17 cellular contexts compared by ENCODE assay signal in the genomic region with DNA sequence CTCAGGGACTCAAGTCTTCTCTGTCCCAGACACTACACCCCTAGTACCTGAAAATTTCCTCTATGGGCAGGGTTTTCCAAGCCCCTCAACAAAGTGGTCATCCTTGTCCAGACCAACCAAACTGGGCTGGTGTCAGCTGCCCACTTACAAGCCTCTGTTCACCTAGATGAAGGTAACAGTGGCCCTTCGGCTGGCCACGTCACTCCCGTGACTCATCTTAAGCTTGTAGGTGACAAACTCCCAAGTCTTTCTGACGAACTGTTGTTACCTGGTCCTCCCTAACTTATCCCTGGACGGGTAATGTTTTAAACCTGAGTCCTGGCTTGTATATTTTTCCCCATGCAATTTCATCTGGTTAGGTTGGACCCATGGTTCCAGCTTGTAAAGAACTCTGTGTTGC. TPM values are rescaled to one million over a fixed set of nuclear protein-coding genes. Genes with fewer than 3 reads are reported as not detected.
A peak's percentile ranks its signal among the peaks of the same experiment; 100 is the strongest.
DNase-seq lines count a peak whose midpoint lies in the region; ATAC-seq, FAIRE-seq and TF ChIP-seq lines count a peak whose summit lies in the region.
"Had no signal": no experiment of that assay in that cellular context is flagged by ENCODE, and none has a peak within 500 bp of the region (broad histone marks: within the 10 kb centered on the region; RNA-seq: fewer than 3 reads in every experiment).

No MANE protein-coding gene starts in this region.

- no peaks in the 10 kb centered on the region for H3K79me2 ChIP-seq in SK-N-SH (ENCODE audit: insufficient read depth)

- no peaks in the 10 kb centered on the region for H3K27me3 ChIP-seq in SK-N-SH (ENCODE audit: insufficient read depth)
- H3K27me3 ChIP-seq in mesenchymal stem cell (ENCODE audit: control insufficient read depth in 1 of 2, insufficient read depth in 1 of 2, low read length in 2 of 2): no peaks in the 10 kb centered on the region
- H3K27me3 ChIP-seq: dorsolateral prefrontal cortex, left lung, ovary had no signal

- no peak overlapping the region for H3K14ac ChIP-seq in mesenchymal stem cell (ENCODE audit: low read length in 2 of 2)

- H2BK12ac ChIP-seq in mesenchymal stem cell (ENCODE audit: low read length in 2 of 2): peak overlapping the region; percentile 61 to 93

- H3K4me2 ChIP-seq in SK-N-SH: peak overlapping the region; percentile 59; the same call in 1 of the 2 replicates
- H3K4me2 ChIP-seq in mesenchymal stem cell (ENCODE audit: low read length, poor library complexity, severe bottlenecking): no peak overlapping the region

- H3K9ac ChIP-seq in SK-N-SH (peak overlapping the region; percentile 10; the same call in 1 of the 2 replicates), mesenchymal stem cell (ENCODE audit: low read length) (peak overlapping the region; percentile 49)

- DNase-seq in SK-N-SH (no peak), mesenchymal stem cell (no peak), RCC 7860 (ENCODE audit: low spot score) (no peak), H54 (ENCODE audit: insufficient read length, low spot score) (no peak)
- DNase-seq in activated naive CD8-positive, alpha-beta T cell treated with anti-CD3 and anti-CD28 coated beads, Interleukin-2, amount 10 ng/mL, durations not matched to agents 7 days and 5 days: no peak
- DNase-seq: activated CD4-positive, alpha-beta T cell treated with anti-CD3 and anti-CD28 coated beads for 4 hours; activated naive CD4-positive, alpha-beta T cell treated with Interleukin-2 at 50 U/mL for 16 hours; NCI-H1694 treated with DMSO at 0.1 percent for 48 hours; stimulated activated CD4-positive, alpha-beta T cell treated with anti-CD3 and anti-CD28 coated beads, Interleukin-4, amount 100 ng/mL, for 24 hours had no signal

- peak overlapping the region; percentile 54 for H3K27ac Mint-ChIP-seq in activated naive CD8-positive, alpha-beta T cell treated with anti-CD3 and anti-CD28 coated beads, Interleukin-2, amount 10 ng/mL, durations not matched to agents 7 days and 5 days
- H3K27ac Mint-ChIP-seq in stimulated activated memory B cell treated with anti-CD40 and anti-IgM and Interleukin-4, amounts not matched to agents 10 μg/mL and 1 μg/mL and 100 μg/mL, for 72 hours: peak overlapping the region; percentile 95

- TF ChIP-seq CTCF in SK-N-SH (IDR thresholded peaks at IDR 0.05): no peak

- H3K9me3 Mint-ChIP-seq in activated naive CD8-positive, alpha-beta T cell treated with anti-CD3 and anti-CD28 coated beads, Interleukin-2, amount 10 ng/mL, durations not matched to agents 7 days and 5 days: no peaks in the 10 kb centered on the region
- no peaks in the 10 kb centered on the region for H3K9me3 Mint-ChIP-seq in stimulated activated memory B cell treated with anti-CD40 and anti-IgM and Interleukin-4, amounts not matched to agents 10 μg/mL and 1 μg/mL and 100 μg/mL, for 72 hours

- CTCF ChIA-PET in SK-N-SH (lab: Yijun Ruan, JAX): no interaction called here

- peak overlapping the region in 1 of 2 experiments; percentile 68; a peak in 2 of 4 replicates for H3K27ac ChIP-seq in SK-N-SH (ENCODE audit: low read depth in 2 of 2, low read length in 1 of 2)
- H3K27ac ChIP-seq in mesenchymal stem cell (ENCODE audit: low read length, poor library complexity, severe bottlenecking): peak overlapping the region; percentile 68
- H3K27ac ChIP-seq: 22Rv1 had no signal

- no peak for ATAC-seq in SK-N-SH treated with all-trans-retinoic acid at 6 μM for 48 hours
- ATAC-seq in activated naive CD8-positive, alpha-beta T cell treated with anti-CD3 and anti-CD28 coated beads, Interleukin-2, amount 10 ng/mL, durations not matched to agents 7 days and 5 days (ENCODE audit: low read depth): no peak
- ATAC-seq in stimulated activated memory B cell treated with anti-CD40 and anti-IgM and Interleukin-4, amounts not matched to agents 10 μg/mL and 1 μg/mL and 100 μg/mL, for 72 hours: no peak
- ATAC-seq in GM21381 (IDR thresholded peaks at IDR 0.05; ENCODE audit: unreplicated experiment): no peak

- H3K9me3 ChIP-seq in SK-N-SH (no peaks in the 10 kb centered on the region), mesenchymal stem cell (ENCODE audit: control insufficient read depth, low read length) (no peaks in the 10 kb centered on the region)
- H3K9me3 ChIP-seq: left lung, ovary had no signal

- TF ChIP-seq POLR2A in H54 (IDR thresholded peaks at IDR 0.05; ENCODE audit: low read depth, low read length): no peak

- H3K4ac ChIP-seq in mesenchymal stem cell (ENCODE audit: low read depth in 1 of 2, low read length in 2 of 2): peak overlapping the region in 1 of 2 experiments; percentile 40

- POLR2A ChIA-PET in SK-N-SH (lab: Yijun Ruan, JAX): no interaction called here
- POLR2A ChIA-PET in activated naive CD8-positive, alpha-beta T cell treated with anti-CD3 and anti-CD28 coated beads, Interleukin-2, amount 10 ng/mL, durations not matched to agents 7 days and 5 days (lab: Charles Lee): interaction anchor here (1.7 kb wide), 1 partner anchor 16 kb away, joined by 4 read pairs; no protein-coding TSS in a partner anchor

- FAIRE-seq in RCC 7860 (lab: Jason Lieb, UNC) (no peak), H54 (lab: Jason Lieb, UNC) (no peak)
- FAIRE-seq: frontal cortex had no signal

- peaks cover 31% of the 10 kb centered on the region for H3K4me1 Mint-ChIP-seq in activated naive CD8-positive, alpha-beta T cell treated with anti-CD3 and anti-CD28 coated beads, Interleukin-2, amount 10 ng/mL, durations not matched to agents 7 days and 5 days
- H3K4me1 Mint-ChIP-seq in stimulated activated memory B cell treated with anti-CD40 and anti-IgM and Interleukin-4, amounts not matched to agents 10 μg/mL and 1 μg/mL and 100 μg/mL, for 72 hours: peaks cover 79% of the 10 kb centered on the region

- no peak overlapping the region for H3K4me3 Mint-ChIP-seq in activated naive CD8-positive, alpha-beta T cell treated with anti-CD3 and anti-CD28 coated beads, Interleukin-2, amount 10 ng/mL, durations not matched to agents 7 days and 5 days
- H3K4me3 Mint-ChIP-seq in stimulated activated memory B cell treated with anti-CD40 and anti-IgM and Interleukin-4, amounts not matched to agents 10 μg/mL and 1 μg/mL and 100 μg/mL, for 72 hours: peak overlapping the region; percentile 85

- no peak overlapping the region for H3K23ac ChIP-seq in mesenchymal stem cell (ENCODE audit: low read length in 2 of 2)

- peaks cover 13% of the 10 kb centered on the region for H3F3A ChIP-seq in SK-N-SH (replicated peaks; ENCODE audit: insufficient read depth)

- H3K18ac ChIP-seq in mesenchymal stem cell (ENCODE audit: low read depth in 1 of 2, low read length in 2 of 2): peak overlapping the region; percentile 74 to 82

- no peaks in the 10 kb centered on the region for H4K20me1 ChIP-seq in SK-N-SH (ENCODE audit: insufficient read depth)

- TF ChIP-seq RAD21 in SK-N-SH (IDR thresholded peaks at IDR 0.05; ENCODE audit: low read length): no peak

- no peak overlapping the region for H2AFZ ChIP-seq in SK-N-SH (ENCODE audit: low read depth)
- no peak overlapping the region for H2AFZ ChIP-seq in mesenchymal stem cell (ENCODE audit: low read depth, low read length)

- peak overlapping the region; percentile 63 for H2BK5ac ChIP-seq in mesenchymal stem cell (ENCODE audit: low read depth, low read length, poor library complexity, severe bottlenecking)

- peaks cover 2% of the 10 kb centered on the region for H3K36me3 Mint-ChIP-seq in activated naive CD8-positive, alpha-beta T cell treated with anti-CD3 and anti-CD28 coated beads, Interleukin-2, amount 10 ng/mL, durations not matched to agents 7 days and 5 days
- H3K36me3 Mint-ChIP-seq in stimulated activated memory B cell treated with anti-CD40 and anti-IgM and Interleukin-4, amounts not matched to agents 10 μg/mL and 1 μg/mL and 100 μg/mL, for 72 hours: peaks cover 74% of the 10 kb centered on the region

- H3K4me1 ChIP-seq in SK-N-SH (ENCODE audit: control insufficient read depth in 1 of 2, insufficient read depth in 2 of 2, low read depth in 1 of 2, low read length in 1 of 2) (peaks cover 0 to 14% of the 10 kb centered on the region in 2 experiments; a peak in 2 of 4 replicates), mesenchymal stem cell (ENCODE audit: control insufficient read depth, insufficient read depth, low read depth, low read length) (peaks cover 32% of the 10 kb centered on the region)

- peak overlapping the region; percentile 54 for H2BK15ac ChIP-seq in mesenchymal stem cell (ENCODE audit: low read depth, poor library complexity, severe bottlenecking)

- no peak for TF ChIP-seq EP300 in SK-N-SH (IDR thresholded peaks at IDR 0.05; ENCODE audit: borderline replicate concordance in 1 of 2, low read depth in 1 of 2, low read length in 1 of 2)

- H3K36me3 ChIP-seq in SK-N-SH (replicated peaks in 1 of 2; ENCODE audit: control insufficient read depth in 1 of 2, insufficient read depth in 2 of 2, low read length in 1 of 2) (no peaks in the 10 kb centered on the region), mesenchymal stem cell (ENCODE audit: control insufficient read depth in 1 of 2, insufficient read depth in 2 of 2, low read depth in 1 of 2, low read length in 2 of 2) (no peaks in the 10 kb centered on the region)
- H3K36me3 ChIP-seq: left lung, ovary had no signal

- H2BK120ac ChIP-seq in mesenchymal stem cell (ENCODE audit: low read depth, low read length): peak overlapping the region; percentile 65

- H4K91ac ChIP-seq in mesenchymal stem cell (ENCODE audit: low read length): peak overlapping the region; percentile 88

- no peaks in the 10 kb centered on the region for H3K9me2 ChIP-seq in SK-N-SH

- peak overlapping the region; percentile 98 for H2AK5ac ChIP-seq in mesenchymal stem cell (ENCODE audit: low read length, severe bottlenecking)

- 96% methylated on average over 5 of the region's 5 CpGs for WGBS in SK-N-SH (ENCODE audit: low lambda C conversion rate)
- 92% methylated on average over 5 of the region's 5 CpGs for WGBS in mesenchymal stem cell

- H3K79me1 ChIP-seq in mesenchymal stem cell (replicated peaks; ENCODE audit: low read length, poor library complexity, severe bottlenecking): no peaks in the 10 kb centered on the region

- H3K27me3 Mint-ChIP-seq in activated naive CD8-positive, alpha-beta T cell treated with anti-CD3 and anti-CD28 coated beads, Interleukin-2, amount 10 ng/mL, durations not matched to agents 7 days and 5 days: no peaks in the 10 kb centered on the region
- no peaks in the 10 kb centered on the region for H3K27me3 Mint-ChIP-seq in stimulated activated memory B cell treated with anti-CD40 and anti-IgM and Interleukin-4, amounts not matched to agents 10 μg/mL and 1 μg/mL and 100 μg/mL, for 72 hours

- H3K4me3 ChIP-seq in SK-N-SH (ENCODE audit: low read depth in 2 of 2, low read length in 1 of 2) (no peak overlapping the region), mesenchymal stem cell (ENCODE audit: insufficient read depth in 1 of 2, low read depth in 1 of 2, low read length in 2 of 2) (no peak overlapping the region)
- H3K4me3 ChIP-seq: dorsolateral prefrontal cortex, left lung, ovary had no signal

- H4K8ac ChIP-seq in mesenchymal stem cell (ENCODE audit: low read length): no peak overlapping the region

RNA-seq across cellular contexts. Expression of a gene that starts 4.7 kb away (rescaled TPM):
- 0.02 TPM in 1 of 2 replicates, not detected in the other for polyA plus RNA-seq in SK-N-SH (2012; rRNA removed)
- polyA plus RNA-seq in SK-N-SH (2012; cell fraction: cytosol; rRNA removed): not detected in 2 replicates
- polyA plus RNA-seq in SK-N-SH (2012; cell fraction: nucleus; rRNA removed): not detected in 2 replicates
- total RNA-seq in activated naive CD8-positive, alpha-beta T cell treated with anti-CD3 and anti-CD28 coated beads, Interleukin-2, amount 10 ng/mL, durations not matched to agents 7 days and 5 days: 1 to 10 TPM; 1.9 to 2.2 TPM
- 0.01 TPM for polyA plus RNA-seq in mesenchymal stem cell (2013, experiment 1 of 2)
- 0.01 TPM for polyA plus RNA-seq in mesenchymal stem cell (2013, experiment 2 of 2)
- total RNA-seq: dorsolateral prefrontal cortex, frontal cortex had no signal

RNA-seq across cellular contexts. Expression of a gene that starts 37.3 kb away (rescaled TPM):
- 4.5 and 12.1 TPM in 2 replicates for polyA plus RNA-seq in SK-N-SH (2012; rRNA removed)
- polyA plus RNA-seq in SK-N-SH (2012; cell fraction: cytosol; rRNA removed): 4.6 and 8.6 TPM in 2 replicates
- 21.7 and 24.0 TPM in 2 replicates for polyA plus RNA-seq in SK-N-SH (2012; cell fraction: nucleus; rRNA removed)
- total RNA-seq in activated naive CD8-positive, alpha-beta T cell treated with anti-CD3 and anti-CD28 coated beads, Interleukin-2, amount 10 ng/mL, durations not matched to agents 7 days and 5 days: 100 to 1,000 TPM; 116 to 128 TPM
- polyA plus RNA-seq in mesenchymal stem cell (2013, experiment 1 of 2): 121 TPM
- polyA plus RNA-seq in mesenchymal stem cell (2013, experiment 2 of 2): 115 TPM
